Comparison of ENCODE assay signal across 9 cellular contexts in genomic region chr1:235366286-235366685, GRCh38. TPM values are rescaled to one million over a fixed set of nuclear protein-coding genes. Genes with fewer than 3 reads are reported as not detected.
DNase-seq lines count a peak whose midpoint lies in the region; FAIRE-seq and TF ChIP-seq lines count a peak whose summit lies in the region.
"Had no signal": no experiment of that assay in that cellular context is flagged by ENCODE, and none has a peak within 500 bp of the region (broad histone marks: within the 10 kb centered on the region; RNA-seq: fewer than 3 reads in every experiment).

No MANE protein-coding gene starts in this region.

- H3K79me2 ChIP-seq in SU-DHL-6 (ENCODE audit: insufficient read depth, low read length) (peaks cover 26% of the 10 kb centered on the region), H1 (ENCODE audit: control insufficient read depth in 1 of 2, insufficient read depth in 2 of 2, low read length in 2 of 2) (peaks cover 0 to 22% of the 10 kb centered on the region in 2 experiments; a peak in 2 of 4 replicates)

- no peaks in the 10 kb centered on the region for H3F3A ChIP-seq in SU-DHL-6 (ENCODE audit: insufficient read depth)

- no peak overlapping the region for H2AK5ac ChIP-seq in H1 (ENCODE audit: low read depth, low read length)

- H2BK20ac ChIP-seq in H1 (ENCODE audit: low read length), result no peak overlapping the region

- TF ChIP-seq RAD21 in H1 (IDR thresholded peaks at IDR 0.05 in 1 of 2, conservative IDR thresholded peaks at IDR 0.05 in 1 of 2; ENCODE audit: low read depth in 2 of 2, low read length in 2 of 2), result no peak

- H3K4me2 ChIP-seq in SU-DHL-6 (ENCODE audit: low read depth, low read length, poor library complexity, severe bottlenecking) (peak overlapping the region; percentile 89), H1 (ENCODE audit: insufficient read depth in 1 of 2, low read depth in 2 of 2, low read length in 2 of 2) (peak overlapping the region in 1 of 2 experiments; percentile 63; a peak in 2 of 4 replicates)

- peaks cover 2 to 10% of the 10 kb centered on the region in 2 donors for H3K36me3 Mint-ChIP-seq in CD14-positive monocyte

- peaks cover 0 to 3% (median 0%) of the 10 kb centered on the region in 3 donors for H3K27me3 Mint-ChIP-seq in CD14-positive monocyte (ENCODE audit: low read depth in 3 of 3)

- no peak overlapping the region for H3K18ac ChIP-seq in H1 (ENCODE audit: extremely low read depth, low read length)

- H3K9me2 ChIP-seq in SU-DHL-6 (replicated peaks; ENCODE audit: insufficient read depth, low read length), result no peaks in the 10 kb centered on the region

- H3K27me3 ChIP-seq in SU-DHL-6 (ENCODE audit: low read length) (no peaks in the 10 kb centered on the region), H1 (replicated peaks in 1 of 4; ENCODE audit: control insufficient read depth in 3 of 4, extremely low read depth in 1 of 4, insufficient read depth in 3 of 4, low read length in 3 of 4) (no peaks in the 10 kb centered on the region)

- 0 out of 2 replicates have a peak overlapping the region, but pooled peaks have one; percentile 75 for H2BK12ac ChIP-seq in H1 (ENCODE audit: low read depth, low read length)

- no peak overlapping the region for H3K23ac ChIP-seq in H1 (ENCODE audit: insufficient read length)

- no peak overlapping the region for H3K4ac ChIP-seq in H1 (replicated peaks; ENCODE audit: insufficient read length, low read depth, low read length)

- H2AFZ ChIP-seq in SU-DHL-6 (ENCODE audit: low read depth, low read length, severe bottlenecking) (peak overlapping the region; percentile 90), H1 (ENCODE audit: low read length) (0 out of 2 replicates have a peak overlapping the region, but pooled peaks have one; percentile 11)

- no peak for TF ChIP-seq POLR2A in H1 (IDR thresholded peaks at IDR 0.05; ENCODE audit: control extremely low read depth in 1 of 2, low read depth in 2 of 2, low read length in 2 of 2)

- no peak overlapping the region for H4K5ac ChIP-seq in H1 (ENCODE audit: insufficient read length, low read depth, low read length)

- 93% methylated on average over 5 of the region's 5 CpGs; no CpG with 5 or more reads in 1 of the 2 experiments for WGBS in H1 (ENCODE audit: extremely low coverage in 1 of 2, insufficient coverage in 1 of 2, insufficient read length in 1 of 2, insufficient replicate concordance in 2 of 2, low coverage in 1 of 2, low lambda C conversion rate in 2 of 2, missing lambda C conversion rate in 1 of 2), 2 experiments

- POLR2A ChIA-PET in H1 (lab: Charles Lee; ENCODE audit: partially characterized antibody), result interaction anchor here (1.4 to 2.5 kb wide), 2 partner anchors 38 to 42 kb away, joined by 3 to 12 read pairs; partner anchors contain the start of genes ARID4B and GGPS1

- no peak for TF ChIP-seq EP300 in H1 (IDR thresholded peaks at IDR 0.05; ENCODE audit: borderline replicate concordance in 1 of 2, low read depth in 2 of 2, low read length in 2 of 2)

- FAIRE-seq in H1 (lab: Jason Lieb, UNC), result no peak

- intact Hi-C loops in CD14-positive monocyte (cut with micrococcal nuclease), result loop anchor here (2.0 to 5.0 kb wide), 2 partner anchors 37 to 39 kb away; partner anchors contain the start of genes ARID4B (in 2 of the 2) and GGPS1 (in 2 of the 2)

- H3K27ac ChIP-seq in SU-DHL-6 (ENCODE audit: low read depth, low read length) (no peak overlapping the region), H1 (ENCODE audit: low read depth, low read length) (no peak overlapping the region)

- H3K23me2 ChIP-seq in H1 (ENCODE audit: low read depth, low read length), result no peaks in the 10 kb centered on the region

- TF ChIP-seq CTCF in GM12865 (IDR thresholded peaks at IDR 0.05; ENCODE audit: insufficient read depth, low read depth, low read length, missing control alignments) (no peak), SU-DHL-6 (IDR thresholded peaks at IDR 0.05; ENCODE audit: insufficient read depth, low read length, poor library complexity, severe bottlenecking) (no peak), H1 (IDR thresholded peaks at IDR 0.05; ENCODE audit: control extremely low read depth in 1 of 3, insufficient read depth in 1 of 3, low read depth in 1 of 3, low read length in 3 of 3) (no peak), CD14-positive monocyte (IDR thresholded peaks at IDR 0.05) (no peak), GM13977 (IDR thresholded peaks at IDR 0.05; ENCODE audit: extremely low read depth, insufficient read depth, missing control alignments) (no peak)

- no peaks in the 10 kb centered on the region for H3K36me3 ChIP-seq in SU-DHL-6 (ENCODE audit: low read length)
- H3K36me3 ChIP-seq in H1 (ENCODE audit: control insufficient read depth in 2 of 4, insufficient read depth in 4 of 4, low read length in 3 of 4), result no peaks in the 10 kb centered on the region

- H3K9me3 Mint-ChIP-seq in CD14-positive monocyte, result no peaks in the 10 kb centered on the region

- 0 out of 2 replicates have a peak overlapping the region, but pooled peaks have one; percentile 67 for H2BK15ac ChIP-seq in H1 (ENCODE audit: low read length)

- peak overlapping the region; percentile 12; the same call in 1 of the 2 replicates for H2BK5ac ChIP-seq in H1 (ENCODE audit: low read depth, low read length)

- in situ Hi-C loops in GM13977 (cut with MboI; ENCODE audit: low pct_unique_long_range_greater_than_20kb, low sequenced_read_pairs, unreplicated experiment), result no loop called here

- H3K14ac ChIP-seq in H1 (ENCODE audit: insufficient read length), result no peak overlapping the region

- no peaks in the 10 kb centered on the region for H4K20me1 ChIP-seq in SU-DHL-6 (ENCODE audit: low read depth, low read length)
- H4K20me1 ChIP-seq in H1 (replicated peaks in 1 of 2; ENCODE audit: control insufficient read depth in 1 of 2, insufficient read depth in 2 of 2, low read length in 2 of 2), result no peaks in the 10 kb centered on the region

- H4K8ac ChIP-seq in H1 (ENCODE audit: extremely low read depth, insufficient read depth, low read length), result no peak overlapping the region

- no peak overlapping the region for H3K56ac ChIP-seq in H1 (replicated peaks; ENCODE audit: insufficient read length, low read depth, low read length)

- H3K9me3 ChIP-seq in SU-DHL-6 (ENCODE audit: insufficient read depth, low read length) (no peaks in the 10 kb centered on the region), H1 (ENCODE audit: insufficient read depth in 2 of 2, low read depth in 1 of 2, low read length in 1 of 2) (no peaks in the 10 kb centered on the region)

- peaks cover 23% of the 10 kb centered on the region for H3K4me1 Mint-ChIP-seq in CD14-positive monocyte

- H3K9ac ChIP-seq in SU-DHL-6 (ENCODE audit: low read length) (peak overlapping the region; percentile 70; the same call in 1 of the 2 replicates), H1 (replicated peaks in 1 of 4; ENCODE audit: extremely low read depth in 1 of 4, low read depth in 3 of 4, low read length in 3 of 4) (no peak overlapping the region)

- no peak overlapping the region for H3K4me3 ChIP-seq in GM12865 (ENCODE audit: low read depth, low read length)
- H3K4me3 ChIP-seq in SU-DHL-6 (ENCODE audit: insufficient read depth, low read length, poor library complexity, severe bottlenecking), result no peak overlapping the region
- H3K4me3 ChIP-seq in H1 (ENCODE audit: extremely low read depth in 1 of 4, insufficient read depth in 2 of 4, low read depth in 3 of 4, low read length in 4 of 4), result no peak overlapping the region

- peak overlapping the region in 1 of 2 donors; percentile 12 for H3K4me3 Mint-ChIP-seq in CD14-positive monocyte

- no peak overlapping the region for H4K91ac ChIP-seq in H1 (replicated peaks; ENCODE audit: insufficient read length, low read length)

- peaks cover 3% of the 10 kb centered on the region for H3K79me1 ChIP-seq in H1 (ENCODE audit: low read depth, low read length)

- H3K27ac Mint-ChIP-seq in CD14-positive monocyte, result no peak overlapping the region

- H2BK120ac ChIP-seq in H1 (replicated peaks; ENCODE audit: low read depth, low read length), result no peak overlapping the region

- peak; percentile 8 for DNase-seq in GM12865 (ENCODE audit: low read depth)
- no peak for DNase-seq in H1 (ENCODE audit: low read depth in 1 of 2, low spot score in 2 of 2)
- peak; percentile 22 to 26 (median 25) for DNase-seq in stimulated activated CD4-positive, alpha-beta T cell treated with anti-CD3 and anti-CD28 coated beads, Interleukin-12 subunit alpha, Interleukin-12 subunit beta, amount 100 ng/mL, for 48 hours (ENCODE audit: low read depth in 2 of 3, low spot score in 1 of 3)
- no peak for DNase-seq in CD14-positive monocyte (ENCODE audit: low spot score)
- no peak for DNase-seq in SKM-1 treated with dmso at 0.1 percent for 144 hours (lab: John Stamatoyannopoulos, UW; ENCODE audit: unreplicated experiment)
- no peak for DNase-seq in GM13977 (ENCODE audit: low spot score)
- no peak for DNase-seq in effector CD4-positive, alpha-beta T cell
- DNase-seq: NCI-H446 had no signal

- no peaks in the 10 kb centered on the region for H3K4me1 ChIP-seq in H1 (replicated peaks in 1 of 4; ENCODE audit: control insufficient read depth in 3 of 4, insufficient read depth in 4 of 4, low read length in 3 of 4)

- CTCF ChIA-PET in H1 (lab: Charles Lee; ENCODE audit: partially characterized antibody), result interaction anchor here (1.2 kb wide), 1 partner anchor 246 kb away, joined by 3 read pairs; no protein-coding TSS in a partner anchor

RNA-seq across cellular contexts. Expression of gene TBCE, which starts 0.9 kb away (rescaled TPM):
- total RNA-seq in H1 (2021; fragmentation: NEBNext Ultra II Directional; extraction: Animal tissue kit (Norgen Biotek cat#: 25700)), result 42.9 and 44.1 TPM in 2 replicates
- 14.5 and 22.7 TPM in 2 replicates for polyA plus RNA-seq in H1 (2011; rRNA removed)
- polyA plus RNA-seq in H1 (2011; cell fraction: cytosol; rRNA removed), result 31.6 TPM
- 12.4 TPM for polyA plus RNA-seq in H1 (2011; cell fraction: nucleus; rRNA removed)
- 39.7 to 72.2 TPM (median 46.4 TPM) in 4 replicates for polyA plus RNA-seq in H1 (2012, experiment 1 of 2)
- 14.9 TPM for polyA plus RNA-seq in H1 (2012, experiment 2 of 2)
- polyA plus RNA-seq in H1 (2013, experiment 1 of 2), result 41.5 TPM
- polyA plus RNA-seq in H1 (2013, experiment 2 of 2), result 45.3 TPM
- 18.5 and 26.1 TPM in 2 replicates for polyA minus RNA-seq in H1 (2011; rRNA and poly(A)+ RNA removed)
- polyA minus RNA-seq in H1 (2011; cell fraction: cytosol; rRNA and poly(A)+ RNA removed), result 14.9 TPM
- polyA minus RNA-seq in H1 (2011; cell fraction: nucleus; rRNA and poly(A)+ RNA removed), result 17.2 TPM
- 10 to 100 TPM; 15.4 to 19.4 TPM for polyA plus RNA-seq in CD14-positive monocyte

RNA-seq across cellular contexts. Expression of gene GGPS1, which starts 37.9 kb away (rescaled TPM):
- 40.4 and 43.6 TPM in 2 replicates for total RNA-seq in H1 (2021; fragmentation: NEBNext Ultra II Directional; extraction: Animal tissue kit (Norgen Biotek cat#: 25700))
- polyA plus RNA-seq in H1 (2011; rRNA removed) (10.9 and 20.9 TPM in 2 replicates), CD14-positive monocyte (10 to 100 TPM; 45.8 to 53.0 TPM)
- polyA plus RNA-seq in H1 (2011; cell fraction: cytosol; rRNA removed), result 22.2 TPM
- polyA plus RNA-seq in H1 (2011; cell fraction: nucleus; rRNA removed), result 12.5 TPM
- 21.1 to 34.1 TPM (median 24.2 TPM) in 4 replicates for polyA plus RNA-seq in H1 (2012, experiment 1 of 2)
- 4.3 TPM for polyA plus RNA-seq in H1 (2012, experiment 2 of 2)
- polyA plus RNA-seq in H1 (2013, experiment 1 of 2), result 29.1 TPM
- 31.8 TPM for polyA plus RNA-seq in H1 (2013, experiment 2 of 2)
- 29.0 and 29.3 TPM in 2 replicates for polyA minus RNA-seq in H1 (2011; rRNA and poly(A)+ RNA removed)
- 11.0 TPM for polyA minus RNA-seq in H1 (2011; cell fraction: cytosol; rRNA and poly(A)+ RNA removed)
- 14.6 TPM for polyA minus RNA-seq in H1 (2011; cell fraction: nucleus; rRNA and poly(A)+ RNA removed)

RNA-seq across cellular contexts. Expression of gene ARID4B, which starts 38.3 kb away (rescaled TPM):
- total RNA-seq in H1 (2021; fragmentation: NEBNext Ultra II Directional; extraction: Animal tissue kit (Norgen Biotek cat#: 25700)), result 28.8 and 29.2 TPM in 2 replicates
- polyA plus RNA-seq in H1 (2011; rRNA removed), result 3.3 and 5.1 TPM in 2 replicates
- 8.3 TPM for polyA plus RNA-seq in H1 (2011; cell fraction: cytosol; rRNA removed)
- polyA plus RNA-seq in H1 (2011; cell fraction: nucleus; rRNA removed), result 20.1 TPM
- 15.0 to 19.7 TPM (median 16.4 TPM) in 4 replicates for polyA plus RNA-seq in H1 (2012, experiment 1 of 2)
- 1.1 TPM for polyA plus RNA-seq in H1 (2012, experiment 2 of 2)
- 21.7 TPM for polyA plus RNA-seq in H1 (2013, experiment 1 of 2)
- polyA plus RNA-seq in H1 (2013, experiment 2 of 2), result 21.9 TPM
- 20.5 and 20.9 TPM in 2 replicates for polyA minus RNA-seq in H1 (2011; rRNA and poly(A)+ RNA removed)
- 18.4 TPM for polyA minus RNA-seq in H1 (2011; cell fraction: cytosol; rRNA and poly(A)+ RNA removed)
- polyA minus RNA-seq in H1 (2011; cell fraction: nucleus; rRNA and poly(A)+ RNA removed), result 52.9 TPM
- 10 to 100 TPM in 1 of 2 donors, 1 to 10 TPM in 1; 9.3 to 15.4 TPM for polyA plus RNA-seq in CD14-positive monocyte

Comparison
In these comparisons a context has a peak if more than half of its experiments do, and no peak if none do; other contexts are left out.
1. DNase-seq: peak in GM12865 (single experiment) and stimulated activated CD4-positive, alpha-beta T cell treated with anti-CD3 and anti-CD28 coated beads, Interleukin-12 subunit alpha, Interleukin-12 subunit beta, amount 100 ng/mL, for 48 hours (3 of 3); none in H1 (0 of 2), CD14-positive monocyte (single experiment), SKM-1 treated with dmso at 0.1 percent for 144 hours (single experiment), GM13977 (single experiment) and effector CD4-positive, alpha-beta T cell (single experiment).